ENCODE assay signal across 8 cellular contexts in genomic region chr17:7579001-7579838, GRCh38. TPM values are rescaled to one million over a fixed set of nuclear protein-coding genes. Genes with fewer than 3 reads are reported as not detected.
DNase-seq lines count a peak whose midpoint lies in the region; ATAC-seq, FAIRE-seq and TF ChIP-seq lines count a peak whose summit lies in the region.

TSS of gene CD68 (plus strand) at chr17:7579638. CDS start at chr17:7579678, 40 bp downstream.

- H2AFZ ChIP-seq in K562 (ENCODE audit: low read depth, low read length), result 0 out of 2 replicates have a peak within 1 kb of the TSS, but pooled peaks have one; percentile 9

- POLR2A ChIA-PET in K562 (lab: Yijun Ruan, JAX), result interaction anchor here (0.6 to 1.9 kb wide), 9 partner anchors 10 to 802 kb away, joined by 3 to 6 read pairs (median 3); partner anchors contain the start of genes ATP1B2, POLR2A, SOX15 and TMEM256

- BruUV-seq in K562 (replicated peaks; lab: Mats Ljungman, UMichigan), result no TSS peak

- H3K9me1 ChIP-seq in K562 (ENCODE audit: control insufficient read depth, insufficient read depth, low read length), result peaks cover 9% of the 10 kb centered on the region

- H3K4me1 ChIP-seq in K562 (replicated peaks in 1 of 2; ENCODE audit: control insufficient read depth in 2 of 2, insufficient read depth in 2 of 2, low read length in 2 of 2), result peaks cover 52 to 57% of the 10 kb centered on the region in 2 experiments

- TF ChIP-seq CTCF in K562 (IDR thresholded peaks at IDR 0.05 in 2 of 3, conservative IDR thresholded peaks at IDR 0.05 in 1 of 3; ENCODE audit: insufficient read depth in 2 of 3, low read depth in 1 of 3, low read length in 3 of 3), result no peak

- H3K4me2 ChIP-seq in K562 (ENCODE audit: insufficient read depth, low read length), result peak within 1 kb of the TSS; percentile 90

- H3K9ac ChIP-seq in K562 (ENCODE audit: insufficient read depth in 1 of 2, low read depth in 2 of 2, low read length in 2 of 2), result peak within 1 kb of the TSS; percentile 74 to 92

- ATAC-seq in K562, result peak; percentile 71
- ATAC-seq in GM19324 (IDR thresholded peaks at IDR 0.05; ENCODE audit: low FRiP score, unreplicated experiment), result no peak

- TF ChIP-seq RAD21 in K562 (CRISPR knock-in tag; conservative IDR thresholded peaks at IDR 0.05 in 1 of 2, IDR thresholded peaks at IDR 0.05 in 1 of 2), result peak in 1 of 2 experiments; percentile 4; a peak in 1 of 4 replicates

- H3K36me3 ChIP-seq in K562 (ENCODE audit: control insufficient read depth, insufficient read depth, low read length), result peaks cover 52% of the 10 kb centered on the region

- no peaks in the 10 kb centered on the region for H3K27me3 ChIP-seq in K562 (ENCODE audit: control insufficient read depth in 2 of 2, insufficient read depth in 2 of 2, low read length in 2 of 2)

- DNase-seq in activated gamma-delta T cell treated with Interleukin-2 at 50 U/mL for 16 hours (peak; percentile 46), activated gamma-delta T cell (lab: John Stamatoyannopoulos, UW) (no peak), HTR-8/SVneo (ENCODE audit: insufficient read length, low spot score) (peak; percentile 83), T-helper 2 cell (peak in 3 of 5 experiments; percentile 49 to 69 (median 67)), K562 (ENCODE audit: extremely low read depth in 1 of 4, low spot score in 3 of 4) (peak in 2 of 4 experiments; percentile 68 to 83), inferior parietal cortex (ENCODE audit: extremely low spot score) (peak; percentile 47)
- DNase-seq in stimulated activated CD4-positive, alpha-beta T cell treated with anti-CD3 and anti-CD28 coated beads, Interleukin-12 subunit alpha, Interleukin-12 subunit beta, amount 100 ng/mL, for 48 hours (ENCODE audit: low read depth in 2 of 3, low spot score in 1 of 3), result peak; percentile 58 to 72 (median 71)

- TF ChIP-seq POLR2A in K562 (conservative IDR thresholded peaks at IDR 0.05), result peak; percentile 94

- peaks cover 75% of the 10 kb centered on the region for H3K79me2 ChIP-seq in K562 (ENCODE audit: control insufficient read depth, insufficient read depth, low read length)

- peak within 1 kb of the TSS; percentile 42 for H3K4me3 ChIP-seq in K562

- in situ Hi-C loops in K562 (cut with MboI), result no loop called here

- intact Hi-C loops in K562 (cut with micrococcal nuclease), result no loop called here

- CTCF ChIA-PET in K562 (lab: Yijun Ruan, JAX; ENCODE audit: low intra/inter-chr PET ratio), result no interaction called here

- WGBS in K562 (ENCODE audit: insufficient coverage, low coverage, missing lambda C conversion rate), result 0% methylated on average over 4 of the region's 7 CpGs

- no peak for TF ChIP-seq EP300 in K562 (IDR thresholded peaks at IDR 0.05; ENCODE audit: low read length)

- FAIRE-seq in HTR-8/SVneo (lab: Jason Lieb, UNC) (peak; percentile 36), K562 (lab: Jason Lieb, UNC) (peak; percentile 92)

- H3K27ac ChIP-seq in K562 (ENCODE audit: extremely low read depth, low read depth, low read length), result peak within 1 kb of the TSS; percentile 81

- peaks cover 38% of the 10 kb centered on the region for H4K20me1 ChIP-seq in K562 (replicated peaks; ENCODE audit: control insufficient read depth, insufficient read depth, low read length)

- H3K9me3 ChIP-seq in K562 (replicated peaks; ENCODE audit: control insufficient read depth, insufficient read depth, low read depth, low read length), result no peaks in the 10 kb centered on the region

TF ChIP-seq in K562, 482 proteins besides CTCF, POLR2A, EP300 and RAD21 (continues in another document):
- TF ChIP-seq NFIX (CRISPR knock-in tag; IDR thresholded peaks at IDR 0.05; ENCODE audit: low read depth), result no peak
- TF ChIP-seq, protein P1, sequence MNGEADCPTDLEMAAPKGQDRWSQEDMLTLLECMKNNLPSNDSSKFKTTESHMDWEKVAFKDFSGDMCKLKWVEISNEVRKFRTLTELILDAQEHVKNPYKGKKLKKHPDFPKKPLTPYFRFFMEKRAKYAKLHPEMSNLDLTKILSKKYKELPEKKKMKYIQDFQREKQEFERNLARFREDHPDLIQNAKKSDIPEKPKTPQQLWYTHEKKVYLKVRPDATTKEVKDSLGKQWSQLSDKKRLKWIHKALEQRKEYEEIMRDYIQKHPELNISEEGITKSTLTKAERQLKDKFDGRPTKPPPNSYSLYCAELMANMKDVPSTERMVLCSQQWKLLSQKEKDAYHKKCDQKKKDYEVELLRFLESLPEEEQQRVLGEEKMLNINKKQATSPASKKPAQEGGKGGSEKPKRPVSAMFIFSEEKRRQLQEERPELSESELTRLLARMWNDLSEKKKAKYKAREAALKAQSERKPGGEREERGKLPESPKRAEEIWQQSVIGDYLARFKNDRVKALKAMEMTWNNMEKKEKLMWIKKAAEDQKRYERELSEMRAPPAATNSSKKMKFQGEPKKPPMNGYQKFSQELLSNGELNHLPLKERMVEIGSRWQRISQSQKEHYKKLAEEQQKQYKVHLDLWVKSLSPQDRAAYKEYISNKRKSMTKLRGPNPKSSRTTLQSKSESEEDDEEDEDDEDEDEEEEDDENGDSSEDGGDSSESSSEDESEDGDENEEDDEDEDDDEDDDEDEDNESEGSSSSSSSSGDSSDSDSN (IDR thresholded peaks at IDR 0.05; ENCODE audit: borderline replicate concordance in 1 of 2, low read depth in 2 of 2, low read length in 2 of 2), result no peak
- TF ChIP-seq IRF2 (CRISPR knock-in tag; IDR thresholded peaks at IDR 0.05), result no peak
- no peak for TF ChIP-seq NR1H2 (CRISPR knock-in tag; IDR thresholded peaks at IDR 0.05)
- TF ChIP-seq, protein P2, sequence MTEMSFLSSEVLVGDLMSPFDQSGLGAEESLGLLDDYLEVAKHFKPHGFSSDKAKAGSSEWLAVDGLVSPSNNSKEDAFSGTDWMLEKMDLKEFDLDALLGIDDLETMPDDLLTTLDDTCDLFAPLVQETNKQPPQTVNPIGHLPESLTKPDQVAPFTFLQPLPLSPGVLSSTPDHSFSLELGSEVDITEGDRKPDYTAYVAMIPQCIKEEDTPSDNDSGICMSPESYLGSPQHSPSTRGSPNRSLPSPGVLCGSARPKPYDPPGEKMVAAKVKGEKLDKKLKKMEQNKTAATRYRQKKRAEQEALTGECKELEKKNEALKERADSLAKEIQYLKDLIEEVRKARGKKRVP (CRISPR knock-in tag; IDR thresholded peaks at IDR 0.05), result no peak
- TF ChIP-seq KAT2B (IDR thresholded peaks at IDR 0.05; ENCODE audit: low read depth, low read length), result no peak
- peak in 1 of 2 experiments; percentile 31; a peak in 2 of 4 replicates for TF ChIP-seq MAZ (CRISPR knock-in tag; conservative IDR thresholded peaks at IDR 0.05 in 1 of 2, IDR thresholded peaks at IDR 0.05 in 1 of 2)
- no peak for TF ChIP-seq SRF (CRISPR knock-in tag; IDR thresholded peaks at IDR 0.05)
- no peak for TF ChIP-seq ZNF133 (CRISPR knock-in tag; IDR thresholded peaks at IDR 0.05)
- TF ChIP-seq ZNF561 (CRISPR knock-in tag; conservative IDR thresholded peaks at IDR 0.05), result peak; percentile 38; the same call in 1 of the 2 replicates
- TF ChIP-seq NFYB (IDR thresholded peaks at IDR 0.05; ENCODE audit: extremely low read depth, insufficient read length), result no peak
- TF ChIP-seq BRF1 (IDR thresholded peaks at IDR 0.05; ENCODE audit: borderline replicate concordance, extremely low read depth, insufficient read length), result no peak
- no peak for TF ChIP-seq NUFIP1 (IDR thresholded peaks at IDR 0.05; ENCODE audit: partially characterized antibody)
- TF ChIP-seq TAF9B (IDR thresholded peaks at IDR 0.05; ENCODE audit: partially characterized antibody), result no peak
- no peak for TF ChIP-seq ILK (tag; IDR thresholded peaks at IDR 0.05; ENCODE audit: borderline replicate concordance, low read depth)
- TF ChIP-seq ZNF140 (CRISPR knock-in tag; IDR thresholded peaks at IDR 0.05), result no peak
- TF ChIP-seq DIDO1 (tag; IDR thresholded peaks at IDR 0.05; ENCODE audit: low read depth), result no peak
- no peak for TF ChIP-seq CCNT2 (IDR thresholded peaks at IDR 0.05; ENCODE audit: borderline replicate concordance, extremely low read depth, insufficient read length, low read depth, low read length)
- TF ChIP-seq ZNF384 (IDR thresholded peaks at IDR 0.05; ENCODE audit: low read depth, low read length), result no peak
- TF ChIP-seq, protein P3, sequence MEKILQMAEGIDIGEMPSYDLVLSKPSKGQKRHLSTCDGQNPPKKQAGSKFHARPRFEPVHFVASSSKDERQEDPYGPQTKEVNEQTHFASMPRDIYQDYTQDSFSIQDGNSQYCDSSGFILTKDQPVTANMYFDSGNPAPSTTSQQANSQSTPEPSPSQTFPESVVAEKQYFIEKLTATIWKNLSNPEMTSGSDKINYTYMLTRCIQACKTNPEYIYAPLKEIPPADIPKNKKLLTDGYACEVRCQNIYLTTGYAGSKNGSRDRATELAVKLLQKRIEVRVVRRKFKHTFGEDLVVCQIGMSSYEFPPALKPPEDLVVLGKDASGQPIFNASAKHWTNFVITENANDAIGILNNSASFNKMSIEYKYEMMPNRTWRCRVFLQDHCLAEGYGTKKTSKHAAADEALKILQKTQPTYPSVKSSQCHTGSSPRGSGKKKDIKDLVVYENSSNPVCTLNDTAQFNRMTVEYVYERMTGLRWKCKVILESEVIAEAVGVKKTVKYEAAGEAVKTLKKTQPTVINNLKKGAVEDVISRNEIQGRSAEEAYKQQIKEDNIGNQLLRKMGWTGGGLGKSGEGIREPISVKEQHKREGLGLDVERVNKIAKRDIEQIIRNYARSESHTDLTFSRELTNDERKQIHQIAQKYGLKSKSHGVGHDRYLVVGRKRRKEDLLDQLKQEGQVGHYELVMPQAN (IDR thresholded peaks at IDR 0.05; ENCODE audit: borderline replicate concordance), result peak; percentile 11; the same call in 1 of the 2 replicates

RNA-seq across cellular contexts. Expression of gene CD68, which starts in this region (rescaled TPM):
- total RNA-seq in K562 (2011; cell fraction: chromatin; rRNA removed; ENCODE audit: low replicate concordance), result 7.2 and 16.8 TPM in 2 replicates
- total RNA-seq in K562 (2011; cell fraction: nucleolus; rRNA removed), result 20.0 and 21.3 TPM in 2 replicates
- total RNA-seq in K562 (2011; cell fraction: nucleoplasm; rRNA removed), result 33.4 and 34.7 TPM in 2 replicates
- total RNA-seq in K562 (2014; rRNA removed) (34.6 and 37.2 TPM in 2 replicates), K562 (2014; rRNA removed; fragmentation: Illumina TruSeq; extraction: Trizol) (22.9 and 28.2 TPM in 2 replicates), K562 (2015; rRNA removed; fragmentation: Illumina TruSeq; extraction: Trizol) (46.4 and 50.9 TPM in 2 replicates), K562 (2021) (30.1 and 34.8 TPM in 2 replicates)
- polyA plus RNA-seq in K562 (2011; rRNA removed) (31.3 and 65.1 TPM in 2 replicates), K562 (2014; fragmentation: Illumina TruSeq; extraction: Trizol) (77.2 and 89.8 TPM in 2 replicates), K562 (2014; fragmentation: Nextera tagmentation; extraction: Ambion mirVana) (10 to 100 TPM; 37.7 to 85.3 TPM), K562 (2014; rRNA removed) (33.3 and 38.8 TPM in 2 replicates)
- polyA plus RNA-seq in K562 (2011; cell fraction: cytosol; rRNA removed), result 76.2 and 89.9 TPM in 2 replicates
- polyA plus RNA-seq in K562 (2011; cell fraction: nucleus; rRNA removed), result 4.1 and 4.4 TPM in 2 replicates
- polyA plus RNA-seq in K562 (2012), result 44.4 and 74.1 TPM in 2 replicates
- polyA minus RNA-seq in K562 (2011; rRNA and poly(A)+ RNA removed), result 23.1 and 25.5 TPM in 2 replicates
- polyA minus RNA-seq in K562 (2011; cell fraction: cytosol; rRNA and poly(A)+ RNA removed), result 16.3 and 19.7 TPM in 2 replicates
- polyA minus RNA-seq in K562 (2011; cell fraction: nucleus; rRNA and poly(A)+ RNA removed), result 1.3 and 2.2 TPM in 2 replicates
